Comparison of ENCODE assay signal across 21 cellular contexts in the genomic region with DNA sequence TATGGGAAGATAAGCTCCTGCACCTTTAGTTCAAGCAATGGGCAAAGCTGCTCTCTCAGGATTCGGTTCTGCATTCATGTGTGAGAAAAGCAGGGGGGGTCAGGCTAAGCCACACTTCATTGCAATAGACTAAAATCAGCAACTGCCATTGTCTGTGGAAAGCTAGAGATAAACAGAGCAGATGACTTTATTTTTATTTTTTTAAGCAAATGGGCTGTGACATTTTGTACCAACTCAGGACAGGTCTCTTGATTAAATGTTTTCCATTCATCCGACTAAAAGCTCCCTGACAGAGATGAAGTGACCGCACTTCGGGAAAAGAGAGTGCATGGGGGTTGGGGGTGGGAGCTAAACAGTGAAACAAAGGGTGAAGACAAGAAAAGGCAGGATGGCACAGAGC.
"Had no signal": no experiment of that assay in that cellular context is flagged by ENCODE, and none has a peak within 500 bp of the region (broad histone marks: within the 10 kb centered on the region; RNA-seq: fewer than 3 reads in every experiment).

No MANE protein-coding gene starts in this region.

- DNase-seq: activated CD4-positive, alpha-beta T cell treated with anti-CD3 and anti-CD28 coated beads for 36 hours; activated CD4-positive, CD25-positive, alpha-beta regulatory T cell; activated CD8-positive, alpha-beta memory T cell treated with anti-CD3 and anti-CD28 coated beads, Interleukin-2, amount 10 ng/mL, durations not matched to agents 7 days and 5 days; activated CD8-positive, alpha-beta T cell treated with anti-CD3 and anti-CD28 coated beads, Interleukin-2, amount 10 ng/mL, durations not matched to agents 7 days and 5 days; activated naive CD4-positive, alpha-beta T cell; activated T-cell treated with anti-CD3 and anti-CD28 coated beads, Interleukin-2, amount 50 U/mL, for 72 hours; dermis blood vessel endothelial cell; effector CD8-positive, alpha-beta T cell; erythroblast; gastrocnemius medialis; left cardiac atrium; midbrain; naive thymus-derived CD4-positive, alpha-beta T cell; stimulated activated CD4-positive, alpha-beta T cell treated with anti-CD3 and anti-CD28 coated beads, Interleukin-1b, Interleukin-23, amount 100 ng/mL, for 48 hours; stimulated activated CD4-positive, alpha-beta T cell treated with anti-CD3 and anti-CD28 coated beads, Interleukin-4, amount 100 ng/mL, for 4 hours; stimulated activated CD8-positive, alpha-beta memory T cell treated with anti-CD3 and anti-CD28 coated beads, Interleukin-4, amount 100 ng/mL, for 48 hours; stimulated activated naive CD8-positive, alpha-beta T cell treated with anti-CD3 and anti-CD28 coated beads, Interleukin-15, amount 100 ng/mL, for 72 hours; thyroid gland; upper lobe of right lung had no signal

- H3K27me3 ChIP-seq: gastrocnemius medialis, hepatocyte, thyroid gland, upper lobe of right lung had no signal

- H3K4me2 ChIP-seq: hepatocyte, smooth muscle cell had no signal

- H3K9me3 ChIP-seq: gastrocnemius medialis, thyroid gland, upper lobe of right lung had no signal

- H3K36me3 ChIP-seq: gastrocnemius medialis, thyroid gland, upper lobe of right lung had no signal

- H3K27ac ChIP-seq: gastrocnemius medialis, hepatocyte, thyroid gland, upper lobe of right lung had no signal

- H2AFZ ChIP-seq: hepatocyte had no signal

- H3K79me2 ChIP-seq: hepatocyte had no signal

- H3K4me1 ChIP-seq: gastrocnemius medialis, thyroid gland, upper lobe of right lung had no signal

- H3K4me3 ChIP-seq: gastrocnemius medialis, hepatocyte, smooth muscle cell, thyroid gland, upper lobe of right lung had no signal
